Comparison of ENCODE assay signal across 5 cellular contexts in genomic region chr4:54714631-54715030, GRCh38. TPM values are rescaled to one million over a fixed set of nuclear protein-coding genes. Genes with fewer than 3 reads are reported as not detected.
"Had no signal": no experiment of that assay in that cellular context is flagged by ENCODE, and none has a peak within 500 bp of the region (broad histone marks: within the 10 kb centered on the region; RNA-seq: fewer than 3 reads in every experiment).

No MANE protein-coding gene starts in this region.

- DNase-seq: H9, HCEC 1CT, IMR-90 had no signal

- H3K4me3 Mint-ChIP-seq: GM23338, H9 had no signal

- ATAC-seq: GM23338 had no signal

- H3K27ac Mint-ChIP-seq: GM23338 had no signal

- H3K9me3 Mint-ChIP-seq: GM23338, H9 had no signal

RNA-seq across cellular contexts. Expression of gene KIT, which starts 56.9 kb away (rescaled TPM):
- total RNA-seq: HT-29 had no signal
